22 cellular contexts compared by ENCODE assay signal in the genomic region with DNA sequence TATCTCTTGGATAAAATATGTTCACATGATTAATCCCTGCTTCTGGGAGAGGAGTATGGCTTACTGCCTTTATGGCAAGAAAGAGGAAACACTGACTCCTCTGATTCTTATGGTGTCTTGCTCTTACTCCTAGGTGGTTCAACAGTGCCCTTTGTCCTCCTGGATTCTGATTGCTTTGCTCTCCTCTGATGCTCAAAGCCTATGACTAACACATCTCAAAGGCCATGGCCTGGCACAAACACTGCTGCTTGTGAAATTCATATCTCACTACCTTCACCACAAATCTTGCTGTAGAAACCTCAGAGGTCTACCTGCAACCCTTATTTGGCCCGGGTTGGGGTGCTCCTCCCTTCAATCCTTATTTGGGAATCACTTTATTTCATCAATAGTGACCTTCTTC.
A peak's percentile ranks its signal among the peaks of the same experiment; 100 is the strongest.
DNase-seq lines count a peak whose midpoint lies in the region; FAIRE-seq and TF ChIP-seq lines count a peak whose summit lies in the region.
"Had no signal": no experiment of that assay in that cellular context is flagged by ENCODE, and none has a peak within 500 bp of the region (broad histone marks: within the 10 kb centered on the region; RNA-seq: fewer than 3 reads in every experiment).

No MANE protein-coding gene starts in this region.

- H3K9me3 Mint-ChIP-seq in astrocyte (ENCODE audit: unreplicated experiment) = no peaks in the 10 kb centered on the region
- H3K9me3 Mint-ChIP-seq: activated naive CD4-positive, alpha-beta T cell treated with anti-CD3 and anti-CD28 coated beads for 36 hours; activated T-cell treated with anti-CD3 and anti-CD28 coated beads, Interleukin-2, amount 50 U/mL, for 24 hours; stimulated activated memory B cell treated with anti-CD40 and anti-IgM and Interleukin-4, amounts not matched to agents 10 μg/mL and 1 μg/mL and 100 μg/mL, for 72 hours had no signal

- peaks cover 17% of the 10 kb centered on the region for H3K4me1 Mint-ChIP-seq in astrocyte (ENCODE audit: low read depth, unreplicated experiment)
- H3K4me1 Mint-ChIP-seq: stimulated activated memory B cell treated with anti-CD40 and anti-IgM and Interleukin-4, amounts not matched to agents 10 μg/mL and 1 μg/mL and 100 μg/mL, for 72 hours had no signal

- H3K4me2 ChIP-seq in astrocyte (ENCODE audit: low read length) = peak overlapping the region; percentile 10
- no peak overlapping the region for H3K4me2 ChIP-seq in keratinocyte (ENCODE audit: control insufficient read depth, extremely low read depth, insufficient read depth, low read depth, low read length)

- H2AFZ ChIP-seq in ACC112 (ENCODE audit: low read length, unreplicated experiment) (no peak overlapping the region), astrocyte (ENCODE audit: low read depth, low read length) (no peak overlapping the region), keratinocyte (ENCODE audit: control insufficient read depth, low read length) (no peak overlapping the region)

- DNase-seq in HT-29 (ENCODE audit: low spot score) = peak; percentile 70
- peak; percentile 66 for DNase-seq in astrocyte (ENCODE audit: low read depth)
- DNase-seq in keratinocyte (ENCODE audit: low read depth, low spot score) = no peak
- DNase-seq in putamen (ENCODE audit: low spot score) = no peak
- no peak for DNase-seq in dermis blood vessel endothelial cell
- DNase-seq in NCI-H1105 (lab: John Stamatoyannopoulos, UW) = no peak
- no peak for DNase-seq in HPDE6-E6E7 (ENCODE audit: extremely low spot score)
- DNase-seq: activated naive CD4-positive, alpha-beta T cell treated with anti-CD3 and anti-CD28 coated beads for 36 hours; activated T-cell treated with anti-CD3 and anti-CD28 coated beads, Interleukin-2, amount 50 U/mL, for 24 hours; C1 segment of cervical spinal cord; effector memory CD8-positive, alpha-beta T cell; GDM1; heart right ventricle; Kasumi-1; NCI-H2107; NCI-H526; ovary; stimulated activated CD4-positive, alpha-beta T cell treated with anti-CD3 and anti-CD28 coated beads, Interleukin-1b, Interleukin-23, amount 100 ng/mL, for 48 hours had no signal

- H3K27me3 ChIP-seq in ACC112 (ENCODE audit: insufficient read depth, low read length) = no peaks in the 10 kb centered on the region
- H3K27me3 ChIP-seq in astrocyte (ENCODE audit: insufficient read depth, low read length) = no peaks in the 10 kb centered on the region
- H3K27me3 ChIP-seq in keratinocyte (ENCODE audit: control insufficient read depth, extremely low read depth, insufficient read depth, low read length) = no peaks in the 10 kb centered on the region
- H3K27me3 ChIP-seq: heart right ventricle, ovary had no signal

- dilution Hi-C loops in keratinocyte (cut with MboI; ENCODE audit: extremely low pct_ligation_motif_present, low sequenced_read_pairs) = no loop called here

- no peak overlapping the region for H3K4me3 Mint-ChIP-seq in astrocyte (ENCODE audit: unreplicated experiment)
- H3K4me3 Mint-ChIP-seq: activated naive CD4-positive, alpha-beta T cell treated with anti-CD3 and anti-CD28 coated beads for 36 hours; activated T-cell treated with anti-CD3 and anti-CD28 coated beads, Interleukin-2, amount 50 U/mL, for 24 hours; effector memory CD8-positive, alpha-beta T cell; stimulated activated memory B cell treated with anti-CD40 and anti-IgM and Interleukin-4, amounts not matched to agents 10 μg/mL and 1 μg/mL and 100 μg/mL, for 72 hours had no signal

- H3K4me1 ChIP-seq in ACC112 (ENCODE audit: control insufficient read depth, insufficient read depth, low read length, unreplicated experiment) = peaks cover 83% of the 10 kb centered on the region
- peaks cover 39% of the 10 kb centered on the region for H3K4me1 ChIP-seq in astrocyte (ENCODE audit: insufficient read depth, low read length)
- H3K4me1 ChIP-seq in keratinocyte (ENCODE audit: control insufficient read depth, extremely low read depth, insufficient read depth, low read length) = peaks cover 13% of the 10 kb centered on the region
- H3K4me1 ChIP-seq: heart right ventricle had no signal

- H3K9me1 ChIP-seq in keratinocyte (ENCODE audit: control insufficient read depth, extremely low read depth, insufficient read depth, low read length) = no peaks in the 10 kb centered on the region

- no peak for FAIRE-seq in astrocyte (lab: Jason Lieb, UNC)
- FAIRE-seq in keratinocyte (lab: Jason Lieb, UNC) = peak; percentile 81
- FAIRE-seq: H1, HTR-8/SVneo had no signal

- no peaks in the 10 kb centered on the region for H3K27me3 Mint-ChIP-seq in astrocyte (ENCODE audit: low read depth, unreplicated experiment)
- H3K27me3 Mint-ChIP-seq: activated T-cell treated with anti-CD3 and anti-CD28 coated beads, Interleukin-2, amount 50 U/mL, for 24 hours; effector memory CD8-positive, alpha-beta T cell; stimulated activated memory B cell treated with anti-CD40 and anti-IgM and Interleukin-4, amounts not matched to agents 10 μg/mL and 1 μg/mL and 100 μg/mL, for 72 hours had no signal

- H3K36me3 ChIP-seq in ACC112 (ENCODE audit: insufficient read depth, low read length) = no peaks in the 10 kb centered on the region
- H3K36me3 ChIP-seq in astrocyte (ENCODE audit: insufficient read depth, low read length) = no peaks in the 10 kb centered on the region
- no peaks in the 10 kb centered on the region for H3K36me3 ChIP-seq in keratinocyte (ENCODE audit: control insufficient read depth in 2 of 2, extremely low read depth in 1 of 2, insufficient read depth in 2 of 2, low read length in 2 of 2)
- H3K36me3 ChIP-seq: heart right ventricle, ovary had no signal

- TF ChIP-seq CTCF in astrocyte (IDR thresholded peaks at IDR 0.05; ENCODE audit: insufficient read depth, low read depth, low read length) (no peak), keratinocyte (optimal IDR thresholded peaks at IDR 0.05 in 1 of 3, IDR thresholded peaks at IDR 0.05 in 1 of 3, conservative IDR thresholded peaks at IDR 0.05 in 1 of 3; ENCODE audit: extremely low read depth in 1 of 3, insufficient read depth in 2 of 3, low read length in 3 of 3) (no peak)

- H4K20me1 ChIP-seq in astrocyte (ENCODE audit: insufficient read depth, low read length) (no peaks in the 10 kb centered on the region), keratinocyte (ENCODE audit: control insufficient read depth, extremely low read depth, insufficient read depth, low read length) (no peaks in the 10 kb centered on the region)

- H3K9me3 ChIP-seq in astrocyte (ENCODE audit: insufficient read depth, low read depth, low read length) (no peaks in the 10 kb centered on the region), keratinocyte (ENCODE audit: control insufficient read depth, low read depth, low read length) (no peaks in the 10 kb centered on the region)
- H3K9me3 ChIP-seq: heart right ventricle, ovary had no signal

- H3K9ac ChIP-seq in astrocyte (ENCODE audit: low read length) (no peak overlapping the region), keratinocyte (ENCODE audit: control insufficient read depth, extremely low read depth, insufficient read depth, low read length) (no peak overlapping the region)

- peak overlapping the region; percentile 91 for H3K27ac ChIP-seq in ACC112 (ENCODE audit: low read depth, low read length)
- H3K27ac ChIP-seq in astrocyte (ENCODE audit: low read depth, low read length) = peak overlapping the region; percentile 79
- no peak overlapping the region for H3K27ac ChIP-seq in keratinocyte (ENCODE audit: control insufficient read depth, insufficient read depth, low read length)
- H3K27ac ChIP-seq: heart right ventricle, ovary had no signal

- H3K79me2 ChIP-seq in ACC112 (ENCODE audit: control insufficient read depth, insufficient read depth, low read length, unreplicated experiment) (no peaks in the 10 kb centered on the region), astrocyte (ENCODE audit: insufficient read depth, low read length) (no peaks in the 10 kb centered on the region), keratinocyte (ENCODE audit: control insufficient read depth, insufficient read depth, low read length) (no peaks in the 10 kb centered on the region)

- H3K36me3 Mint-ChIP-seq in astrocyte (ENCODE audit: low read depth, unreplicated experiment) = no peaks in the 10 kb centered on the region
- H3K36me3 Mint-ChIP-seq: stimulated activated memory B cell treated with anti-CD40 and anti-IgM and Interleukin-4, amounts not matched to agents 10 μg/mL and 1 μg/mL and 100 μg/mL, for 72 hours had no signal

- peak overlapping the region; percentile 36 for H3K27ac Mint-ChIP-seq in astrocyte (ENCODE audit: unreplicated experiment)
- H3K27ac Mint-ChIP-seq: activated naive CD4-positive, alpha-beta T cell treated with anti-CD3 and anti-CD28 coated beads for 36 hours; activated T-cell treated with anti-CD3 and anti-CD28 coated beads, Interleukin-2, amount 50 U/mL, for 24 hours; effector memory CD8-positive, alpha-beta T cell; stimulated activated memory B cell treated with anti-CD40 and anti-IgM and Interleukin-4, amounts not matched to agents 10 μg/mL and 1 μg/mL and 100 μg/mL, for 72 hours had no signal

- H3K4me3 ChIP-seq in ACC112 (ENCODE audit: low read depth, low read length) (no peak overlapping the region; the same call in 1 of the 2 replicates), astrocyte (ENCODE audit: insufficient read depth, low read depth, low read length) (no peak overlapping the region), keratinocyte (ENCODE audit: control insufficient read depth in 2 of 3, extremely low read depth in 1 of 3, insufficient read depth in 2 of 3, low read depth in 1 of 3, low read length in 3 of 3) (no peak overlapping the region)
- H3K4me3 ChIP-seq: heart right ventricle, ovary had no signal

Comparison
In these comparisons a context has a peak if more than half of its experiments do, and no peak if none do; other contexts are left out.
1. DNase-seq: peak in HT-29 (single experiment) and astrocyte (single experiment); none in keratinocyte (single experiment), putamen (single experiment), dermis blood vessel endothelial cell (single experiment), NCI-H1105 (single experiment) and HPDE6-E6E7 (single experiment).